In the genomic region with DNA sequence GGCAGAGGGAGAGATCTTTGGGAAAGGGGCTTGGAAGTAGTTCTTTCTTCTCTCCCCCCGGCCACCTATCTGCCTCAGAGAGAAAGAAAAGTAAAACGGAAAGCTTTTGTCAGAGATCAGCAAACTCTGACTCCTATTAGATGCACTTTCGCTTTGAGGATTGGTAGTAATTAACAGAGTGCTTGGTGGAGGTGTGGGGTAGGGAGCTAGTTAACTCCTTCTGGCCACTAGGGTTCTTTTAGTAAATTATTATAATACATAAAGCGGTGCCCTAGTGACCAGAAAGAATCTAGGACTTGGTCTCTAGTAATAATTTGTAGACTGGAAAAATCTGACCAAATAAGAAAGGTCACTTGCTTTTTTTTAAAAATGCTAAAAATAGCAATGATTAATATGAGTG, we compare ENCODE assay signal across 9 cellular contexts. TPM values are rescaled to one million over a fixed set of nuclear protein-coding genes. Genes with fewer than 3 reads are reported as not detected.
DNase-seq lines count a peak whose midpoint lies in the region; ATAC-seq and TF ChIP-seq lines count a peak whose summit lies in the region.
"Had no signal": no experiment of that assay in that cellular context is flagged by ENCODE, and none has a peak within 500 bp of the region (broad histone marks: within the 10 kb centered on the region; RNA-seq: fewer than 3 reads in every experiment).

No MANE protein-coding gene starts in this region.

- no peaks in the 10 kb centered on the region for H3K4me1 ChIP-seq in endocrine pancreas (ENCODE audit: control insufficient read depth, insufficient read depth, low read length)

- peak overlapping the region; percentile 10 for H3K9ac ChIP-seq in endocrine pancreas (ENCODE audit: control insufficient read depth, insufficient read depth, low read length)

- ATAC-seq in GM18867 (IDR thresholded peaks at IDR 0.05; ENCODE audit: unreplicated experiment) (peak; percentile 87), sciatic nerve (peak; percentile 20)

- peak overlapping the region; percentile 53 for H3K4me3 ChIP-seq in endocrine pancreas (ENCODE audit: control insufficient read depth, insufficient read depth, low read length)

- peak overlapping the region in 1 of 2 donors; percentile 74 for H3K4me3 Mint-ChIP-seq in CD14-positive monocyte
- H3K4me3 Mint-ChIP-seq: activated naive CD8-positive, alpha-beta T cell had no signal

- H3K36me3 Mint-ChIP-seq in CD14-positive monocyte = peaks cover 73 to 89% of the 10 kb centered on the region in 2 donors
- H3K36me3 Mint-ChIP-seq: activated naive CD8-positive, alpha-beta T cell had no signal

- no peaks in the 10 kb centered on the region for H3K36me3 ChIP-seq in endocrine pancreas (ENCODE audit: control insufficient read depth, insufficient read depth, low read length)

- H3K9me3 ChIP-seq in endocrine pancreas (ENCODE audit: control insufficient read depth, low read length) = no peaks in the 10 kb centered on the region

- intact Hi-C loops in sciatic nerve (cut with DNase I) (no loop called here), CD14-positive monocyte (cut with micrococcal nuclease) (no loop called here)

- DNase-seq in A172 (ENCODE audit: low spot score) (peak; percentile 48), HPDE6-E6E7 (ENCODE audit: extremely low spot score) (peak; percentile 37), sciatic nerve (ENCODE audit: low spot score) (no peak), activated gamma-delta T cell treated with Interleukin-2 at 50 U/mL for 16 hours (no peak), CD14-positive monocyte (ENCODE audit: low spot score) (no peak)
- no peak for DNase-seq in activated CD4-positive, alpha-beta T cell treated with anti-CD3 and anti-CD28 coated beads, Interleukin-2, amount 50 U/mL, for 48 hours

- peaks cover 43% of the 10 kb centered on the region for H3K4me1 Mint-ChIP-seq in CD14-positive monocyte

- TF ChIP-seq CTCF in CD14-positive monocyte (IDR thresholded peaks at IDR 0.05) = no peak

- H3K27me3 Mint-ChIP-seq in CD14-positive monocyte (ENCODE audit: low read depth in 3 of 3) = peaks cover 0 to 5% (median 2%) of the 10 kb centered on the region in 3 donors

- peaks cover 0 to 4% (median 0%) of the 10 kb centered on the region in 7 donors for H3K9me3 Mint-ChIP-seq in CD14-positive monocyte

- no peaks in the 10 kb centered on the region for H3K27me3 ChIP-seq in endocrine pancreas (ENCODE audit: control insufficient read depth, insufficient read depth, low read length)

- H3K27ac Mint-ChIP-seq in CD14-positive monocyte = peak overlapping the region in 2 of 7 donors; percentile 44 to 72
- H3K27ac Mint-ChIP-seq: activated naive CD8-positive, alpha-beta T cell had no signal

RNA-seq across cellular contexts. Expression of gene CPVL, which starts 54.6 kb away (rescaled TPM):
- total RNA-seq in A172 (2014; rRNA removed; shearing (Covaris generic)) = 27.5 and 30.2 TPM in 2 replicates
- total RNA-seq in sciatic nerve = 21.5 TPM
- 1,000 to 10,000 TPM; 1,108 to 1,111 TPM for polyA plus RNA-seq in CD14-positive monocyte

Comparison
In these comparisons a context has a peak if more than half of its experiments do, and no peak if none do; other contexts are left out.
1. DNase-seq: peak in A172 (single experiment) and HPDE6-E6E7 (single experiment); none in sciatic nerve (single experiment), activated gamma-delta T cell treated with Interleukin-2 at 50 U/mL for 16 hours (single experiment), activated CD4-positive, alpha-beta T cell treated with anti-CD3 and anti-CD28 coated beads, Interleukin-2, amount 50 U/mL, for 48 hours (0 of 2) and CD14-positive monocyte (single experiment).